In genomic region chr6:41006217-41006616, GRCh38 we compare ENCODE assay signal across 9 cellular contexts. TPM values are rescaled to one million over a fixed set of nuclear protein-coding genes. Genes with fewer than 3 reads are reported as not detected.
DNase-seq lines count a peak whose midpoint lies in the region; ATAC-seq and TF ChIP-seq lines count a peak whose summit lies in the region.
"Not testable (repeated sequence)": the region's sequence is repeated elsewhere in the genome, so short reads cannot be mapped to it uniquely, and the experiment has no call there.
"Had no signal": no experiment of that assay in that cellular context is flagged by ENCODE, and none has a peak within 500 bp of the region (broad histone marks: within the 10 kb centered on the region; RNA-seq: fewer than 3 reads in every experiment).

No MANE protein-coding gene starts in this region.

- intact Hi-C loops in MCF 10A (cut with micrococcal nuclease), result loop anchor here (1.0 kb wide), 4 partner anchors 22 to 111 kb away; partner anchors contain the start of gene UNC5CL
- intact Hi-C loops in left ventricle myocardium superior (cut with micrococcal nuclease); prostate gland (cut with DNase I): not testable (repeated sequence)
- intact Hi-C loops in thyroid gland (cut with DNase I), result loop anchor here (10.0 kb wide), 1 partner anchor 59 kb away; no protein-coding TSS in a partner anchor

- peak; percentile 74 for ATAC-seq in left ventricle myocardium superior

- POLR2A ChIA-PET in MCF 10A (lab: Yijun Ruan, JAX), result not testable (repeated sequence)

- peaks cover 28% of the 10 kb centered on the region for H3K27me3 Mint-ChIP-seq in MCF 10A (ENCODE audit: insufficient read depth, unreplicated experiment)

- not testable (repeated sequence) for H3K9me3 ChIP-seq in prostate gland, thyroid gland

- not testable (repeated sequence) for BruUV-seq in MCF 10A (replicated peaks; lab: Mats Ljungman, UMichigan)

- not testable (repeated sequence) for TF ChIP-seq POLR2A in prostate gland (IDR thresholded peaks at IDR 0.05); thyroid gland (IDR thresholded peaks at IDR 0.05)

- not testable (repeated sequence) for H3K27ac Mint-ChIP-seq in MCF 10A (ENCODE audit: low read depth, unreplicated experiment)

- H3K27me3 ChIP-seq in prostate gland (replicated peaks; ENCODE audit: insufficient read depth); thyroid gland: not testable (repeated sequence)

- not testable (repeated sequence) for H3K4me3 ChIP-seq in Jurkat, Clone E6-1 (ENCODE audit: low read length); prostate gland; thyroid gland (replicated peaks in 1 of 3)

- 33% methylated on average over 7 of the region's 7 CpGs for WGBS in prostate gland
- WGBS in thyroid gland, 2 donors, result 29 to 35% methylated on average over 7 of the region's 7 CpGs

- CTCF ChIA-PET in MCF 10A (lab: Yijun Ruan, JAX), result interaction anchor here (0.6 to 1.0 kb wide), 3 partner anchors 16 to 1140 kb away, joined by 3 to 5 read pairs (median 3); no protein-coding TSS in a partner anchor

- peak; percentile 91 for DNase-seq in ELF-1 (ENCODE audit: low read depth, low spot score)
- DNase-seq in Jurkat, Clone E6-1 (ENCODE audit: low read depth, low spot score), result peak; percentile 59
- DNase-seq in NOMO-1 treated with dmso at 0.1 percent for 144 hours (lab: John Stamatoyannopoulos, UW; ENCODE audit: unreplicated experiment), result peak; percentile 49
- peak; percentile 44 to 58 for DNase-seq in activated CD4-positive, alpha-beta T cell treated with anti-CD3 and anti-CD28 coated beads for 4 hours
- peak; percentile 66 for DNase-seq in MCF 10A (ENCODE audit: unreplicated experiment)
- peak; percentile 40 for DNase-seq in left ventricle myocardium superior
- DNase-seq in prostate gland (ENCODE audit: low spot score), result peak; percentile 43
- DNase-seq in thyroid gland, result peak; percentile 22 to 25

- not testable (repeated sequence) for H3K36me3 ChIP-seq in prostate gland, thyroid gland

- TF ChIP-seq CTCF in MCF 10A (IDR thresholded peaks at IDR 0.05; ENCODE audit: unreplicated experiment) (peak; percentile 56), prostate gland (IDR thresholded peaks at IDR 0.05) (peak in 3 of 4 experiments; percentile 42 to 62 (median 60)), thyroid gland (IDR thresholded peaks at IDR 0.05) (peak in 5 of 6 experiments; percentile 14 to 58 (median 36))

- H3K4me1 Mint-ChIP-seq in MCF 10A (ENCODE audit: insufficient read depth, unreplicated experiment), result not testable (repeated sequence)

- not testable (repeated sequence) for H3K4me3 Mint-ChIP-seq in MCF 10A (ENCODE audit: unreplicated experiment)

- H3K4me1 ChIP-seq in prostate gland (replicated peaks); thyroid gland: not testable (repeated sequence)

- H3K27ac ChIP-seq in prostate gland, thyroid gland: not testable (repeated sequence)

- H3K36me3 Mint-ChIP-seq in MCF 10A (ENCODE audit: insufficient read depth, unreplicated experiment), result not testable (repeated sequence)

- H3K9me3 Mint-ChIP-seq in MCF 10A (ENCODE audit: unreplicated experiment), result not testable (repeated sequence)

RNA-seq across cellular contexts. Expression of gene UNC5CL, which starts 32.8 kb away (rescaled TPM):
- polyA plus RNA-seq in Jurkat, Clone E6-1 (2012; ENCODE audit: insufficient read depth, insufficient read length), result 1.8 TPM
- total RNA-seq in MCF 10A (2022) (0.19 and 0.59 TPM in 2 replicates), left ventricle myocardium superior (0.20 TPM), prostate gland (1 to 10 TPM in 1 of 2 donors, under 1 TPM in 1; 0.46 to 1.6 TPM), thyroid gland (1 to 10 TPM in 3 of 4 donors, under 1 TPM in 1; 0.93 to 3.6 (median 2.0) TPM)

RNA-seq across cellular contexts. Expression of gene TSPO2, which starts 36.0 kb away (rescaled TPM):
- not detected for polyA plus RNA-seq in Jurkat, Clone E6-1 (2012; ENCODE audit: insufficient read depth, insufficient read length)
- total RNA-seq in MCF 10A (2022) (not detected in 2 replicates), left ventricle myocardium superior (not detected), prostate gland (not detected), thyroid gland (not detected)
- total RNA-seq: T-helper 2 cell treated with Interferon-gamma antibody and Interleukin-4, amounts not matched to agents 100 ng/mL and 5 ng/mL, for 36 hours had no signal

RNA-seq across cellular contexts. Expression of gene APOBEC2, which starts 46.8 kb away (rescaled TPM):
- polyA plus RNA-seq in Jurkat, Clone E6-1 (2012; ENCODE audit: insufficient read depth, insufficient read length), result not detected
- total RNA-seq in MCF 10A (2022), result not detected in 2 replicates
- total RNA-seq in left ventricle myocardium superior, result 237 TPM
- total RNA-seq in prostate gland, result 1 to 10 TPM in 1 of 2 donors, not detected in 1; 2.0 TPM
- not detected for total RNA-seq in thyroid gland
- total RNA-seq: T-helper 2 cell treated with Interferon-gamma antibody and Interleukin-4, amounts not matched to agents 100 ng/mL and 5 ng/mL, for 36 hours had no signal

Comparison
In these comparisons a context has a peak if more than half of its experiments do, and no peak if none do; other contexts are left out.
1. DNase-seq: peak in every context shown above with its lines; median percentile 91 in ELF-1; 66 in MCF 10A; 59 in Jurkat, Clone E6-1; 51 in activated CD4-positive, alpha-beta T cell treated with anti-CD3 and anti-CD28 coated beads for 4 hours; 49 in NOMO-1 treated with dmso at 0.1 percent for 144 hours; 43 in prostate gland; 40 in left ventricle myocardium superior; 24 in thyroid gland.
2. RNA of gene APOBEC2, which starts 46.8 kb away (total RNA-seq): 237 TPM in left ventricle myocardium superior (single experiment); 2.0 TPM in prostate gland, not detected in thyroid gland and not detected in MCF 10A; every median in the first group is over 10 times any median in the second.
3. Peak in every context shown above with its lines, with median percentiles within 50 percentile points of each other: CTCF ChIP-seq.